19 cellular contexts compared by ENCODE assay signal in genomic region chr6:163839296-163839695, GRCh38.
"Had no signal": no experiment of that assay in that cellular context is flagged by ENCODE, and none has a peak within 500 bp of the region (broad histone marks: within the 10 kb centered on the region; RNA-seq: fewer than 3 reads in every experiment).

No MANE protein-coding gene starts in this region.

- FAIRE-seq: endometrium, islet of Langerhans, urothelium cell line had no signal

- DNase-seq: cortex of kidney; dorsolateral prefrontal cortex; effector CD8-positive, alpha-beta T cell; gastrocnemius medialis; heart right ventricle; hypothalamus; mammary epithelial cell; naive thymus-derived CD4-positive, alpha-beta T cell; nephron progenitor cell; posterior cingulate gyrus; right cardiac atrium; stimulated activated CD4-positive, alpha-beta T cell treated with anti-CD3 and anti-CD28 coated beads, Interleukin-2, amount 100 ng/mL, for 48 hours; stimulated activated naive CD4-positive, alpha-beta T cell treated with Interleukin-2 at 50 U/mL for 16 hours had no signal

- ATAC-seq: esophagus mucosa; gastrocnemius medialis; heart right ventricle; left lobe of liver; naive thymus-derived CD4-positive, alpha-beta T cell; right cardiac atrium had no signal

- H3K4me3 ChIP-seq: dorsolateral prefrontal cortex, gastrocnemius medialis, heart right ventricle, smooth muscle cell had no signal
